ENCODE assay signal across 8 cellular contexts in genomic region chr3:188153498-188153948, GRCh38. TPM values are rescaled to one million over a fixed set of nuclear protein-coding genes. Genes with fewer than 3 reads are reported as not detected.
DNase-seq lines count a peak whose midpoint lies in the region; ATAC-seq and TF ChIP-seq lines count a peak whose summit lies in the region.

No MANE protein-coding gene starts in this region.

- no peaks in the 10 kb centered on the region for H3K36me3 ChIP-seq in effector memory CD4-positive, alpha-beta T cell (ENCODE audit: control insufficient read depth, insufficient read depth, low read length)

- H3K4me1 ChIP-seq in effector memory CD4-positive, alpha-beta T cell (ENCODE audit: control insufficient read depth, insufficient read depth, low read length, poor library complexity, severe bottlenecking), result peaks cover 22% of the 10 kb centered on the region

- no peaks in the 10 kb centered on the region for H3K27me3 ChIP-seq in effector memory CD4-positive, alpha-beta T cell (replicated peaks; ENCODE audit: control insufficient read depth, insufficient read depth, low read length, poor library complexity, severe bottlenecking)

- TF ChIP-seq POLR2A in lower leg skin (IDR thresholded peaks at IDR 0.05), result no peak

- H3K4me3 ChIP-seq in effector memory CD4-positive, alpha-beta T cell (ENCODE audit: insufficient read depth, low read depth, low read length, poor library complexity, severe bottlenecking), result peak overlapping the region; percentile 76
- peak overlapping the region; percentile 72 for H3K4me3 ChIP-seq in lower leg skin (ENCODE audit: low read depth, poor library complexity, severe bottlenecking)

- TF ChIP-seq CTCF in lower leg skin (IDR thresholded peaks at IDR 0.05), result no peak

- intact Hi-C loops in lower leg skin (cut with DNase I; ENCODE audit: low total_unique reads), result loop anchor here (5.0 kb wide), 1 partner anchor 406 kb away; the partner anchor contains the start of gene BCL6

- peak overlapping the region; percentile 75 for H3K27ac ChIP-seq in effector memory CD4-positive, alpha-beta T cell (ENCODE audit: insufficient read depth, low read length, poor library complexity, severe bottlenecking)

- ATAC-seq in HG02642 (IDR thresholded peaks at IDR 0.05; ENCODE audit: poor library complexity, unreplicated experiment) (peak; percentile 24), GM21515 (IDR thresholded peaks at IDR 0.05; ENCODE audit: unreplicated experiment) (no peak)

- peak; percentile 91 for DNase-seq in GM03348 (ENCODE audit: low spot score)
- DNase-seq in NCI-H2171 (lab: John Stamatoyannopoulos, UW), result peak; percentile 59
- DNase-seq in activated CD4-positive, CD25-positive, alpha-beta regulatory T cell treated with anti-CD3 and anti-CD28 coated beads, Interleukin-2, amount 50 U/mL, for 72 hours, result peak; percentile 45
- peak; percentile 21 to 36 (median 33) for DNase-seq in effector memory CD4-positive, alpha-beta T cell
- DNase-seq in lower leg skin (ENCODE audit: low spot score in 2 of 2), result peak; percentile 78 to 95
- DNase-seq in stimulated activated CD8-positive, alpha-beta memory T cell treated with anti-CD3 and anti-CD28 coated beads, Interleukin-12 subunit alpha, Interleukin-12 subunit beta, amount 100 ng/mL, for 4 hours (ENCODE audit: low read depth), result peak; percentile 18

- H3K9me3 ChIP-seq in effector memory CD4-positive, alpha-beta T cell (ENCODE audit: control insufficient read depth, low read length), result no peaks in the 10 kb centered on the region

- 0% methylated on average over 21 to 25 of the region's 25 CpGs for WGBS in lower leg skin, 2 donors

RNA-seq across cellular contexts. Expression of gene LPP, which starts 0.4 kb away (rescaled TPM):
- total RNA-seq in lower leg skin, result 10 to 100 TPM; 45.9 to 81.1 (median 63.0) TPM

Comparison
In these comparisons a context has a peak if more than half of its experiments do, and no peak if none do; other contexts are left out.
1. DNase-seq: peak in every context shown above with its lines; median percentile 91 in GM03348; 86 in lower leg skin; 59 in NCI-H2171; 45 in activated CD4-positive, CD25-positive, alpha-beta regulatory T cell treated with anti-CD3 and anti-CD28 coated beads, Interleukin-2, amount 50 U/mL, for 72 hours; 33 in effector memory CD4-positive, alpha-beta T cell; 18 in stimulated activated CD8-positive, alpha-beta memory T cell treated with anti-CD3 and anti-CD28 coated beads, Interleukin-12 subunit alpha, Interleukin-12 subunit beta, amount 100 ng/mL, for 4 hours.